ENCODE assay signal across 19 cellular contexts in genomic region chr19:7842661-7843294, GRCh38. TPM values are rescaled to one million over a fixed set of nuclear protein-coding genes. Genes with fewer than 3 reads are reported as not detected.
DNase-seq lines count a peak whose midpoint lies in the region; ATAC-seq, FAIRE-seq and TF ChIP-seq lines count a peak whose summit lies in the region.
"Had no signal": no experiment of that assay in that cellular context is flagged by ENCODE, and none has a peak within 500 bp of the region (broad histone marks: within the 10 kb centered on the region; RNA-seq: fewer than 3 reads in every experiment).

No MANE protein-coding gene starts in this region.

- WGBS in GM12878 (ENCODE audit: insufficient coverage, insufficient replicate concordance, low lambda C conversion rate, missing lambda C conversion rate): 98% methylated on average over 12 of the region's 12 CpGs
- WGBS in trophoblast cell (ENCODE audit: extremely low coverage, insufficient coverage, insufficient read length): 100% methylated on average over 1 of the region's 12 CpGs

- H3K9me3 ChIP-seq in GM12878 (replicated peaks; ENCODE audit: control insufficient read depth, insufficient read depth, low read length) (no peaks in the 10 kb centered on the region; the same call in 2 of the 3 replicates), trophoblast cell (ENCODE audit: insufficient read depth, low read depth, low read length) (peaks cover 9% of the 10 kb centered on the region)
- H3K9me3 ChIP-seq: BLaER1, HAP-1 had no signal

- TF ChIP-seq POLR2A in GM12878 (IDR thresholded peaks at IDR 0.05; ENCODE audit: low read depth, low read length): no peak

- no peak overlapping the region for H3K18ac ChIP-seq in trophoblast cell (ENCODE audit: low read length)

- H3K23ac ChIP-seq in trophoblast cell (ENCODE audit: low read length): peak overlapping the region; percentile 13

- H3K4me2 ChIP-seq in GM12878 (ENCODE audit: control insufficient read depth, insufficient read depth): no peak overlapping the region
- H3K4me2 ChIP-seq in trophoblast cell (ENCODE audit: low read length): no peak overlapping the region
- H3K4me2 ChIP-seq: BLaER1 had no signal

- H4K12ac ChIP-seq in trophoblast cell (ENCODE audit: low read depth, low read length): no peak overlapping the region

- H2BK120ac ChIP-seq in trophoblast cell (ENCODE audit: insufficient read depth, low read length, poor library complexity): no peak overlapping the region

- H3K79me1 ChIP-seq in trophoblast cell (ENCODE audit: low read length): no peaks in the 10 kb centered on the region

- TF ChIP-seq CTCF in GM12878 (IDR thresholded peaks at IDR 0.05 in 2 of 3, conservative IDR thresholded peaks at IDR 0.05 in 1 of 3; ENCODE audit: control insufficient read depth in 2 of 3, extremely low read depth in 1 of 3, insufficient read depth in 1 of 3, low read depth in 3 of 3, low read length in 3 of 3): no peak

- H3K4me3 ChIP-seq in GM12878: no peak overlapping the region
- peak overlapping the region; percentile 30 for H3K4me3 ChIP-seq in trophoblast cell (ENCODE audit: low read depth, low read length)
- H3K4me3 ChIP-seq: BLaER1, HAP-1 had no signal

- no TSS peak for BruUV-seq in GM12878 (replicated peaks; lab: Mats Ljungman, UMichigan)

- intact Hi-C loops in left ventricle myocardium superior (cut with micrococcal nuclease): no loop called here
- intact Hi-C loops in Right ventricle myocardium inferior (cut with DNase I): no loop called here
- intact Hi-C loops in GM12878 (cut with micrococcal nuclease; ENCODE audit: unreplicated experiment): no loop called here

- no peak overlapping the region for H3K27ac ChIP-seq in GM12878 (ENCODE audit: control insufficient read depth, insufficient read depth)
- H3K27ac ChIP-seq in trophoblast cell (ENCODE audit: low read depth, low read length): no peak overlapping the region
- H3K27ac ChIP-seq: 22Rv1, BLaER1 had no signal

- no peak overlapping the region for H2BK12ac ChIP-seq in trophoblast cell (ENCODE audit: low read length)

- RAD21 ChIA-PET in GM12878 (lab: Charles Lee; ENCODE audit: unreplicated experiment): no interaction called here

- H3K4ac ChIP-seq in trophoblast cell (ENCODE audit: low read depth, low read length): no peak overlapping the region

- H3K4me1 ChIP-seq in GM12878 (ENCODE audit: control insufficient read depth, insufficient read depth, low read length) (peaks cover 3% of the 10 kb centered on the region; the same call in 1 of the 2 replicates), trophoblast cell (ENCODE audit: control insufficient read depth in 1 of 2, insufficient read depth in 2 of 2, low read length in 2 of 2) (no peaks in the 10 kb centered on the region)
- H3K4me1 ChIP-seq: HAP-1 had no signal

- no peak for TF ChIP-seq EP300 in GM12878 (IDR thresholded peaks at IDR 0.05; ENCODE audit: borderline replicate concordance in 1 of 2, control insufficient read depth in 1 of 2, low read depth in 2 of 2, low read length in 2 of 2)

- H4K91ac ChIP-seq in trophoblast cell (ENCODE audit: low read depth, low read length): no peak overlapping the region

- CTCF ChIA-PET in HEK293T (lab: Yijun Ruan, JAX) (no interaction called here), GM12878 (lab: Yijun Ruan, JAX) (no interaction called here)

- peak; percentile 2 for DNase-seq in left ventricle myocardium superior
- DNase-seq in Right ventricle myocardium inferior (ENCODE audit: missing footprints): no peak
- no peak for DNase-seq in HEK293T (ENCODE audit: extremely low spot score)
- no peak for DNase-seq in GM12878 (ENCODE audit: low read depth, low spot score)
- DNase-seq in trophoblast cell: no peak
- DNase-seq in globus pallidus (ENCODE audit: low spot score): no peak
- DNase-seq in H4 (ENCODE audit: low spot score): no peak
- DNase-seq: CD4-positive, alpha-beta memory T cell; DMS79 treated with DMSO at 0.1 percent for 48 hours; GF-D8; GOT3; HFFc6 had no signal

- H2BK5ac ChIP-seq in trophoblast cell (ENCODE audit: low read depth, low read length, poor library complexity): no peak overlapping the region

- H3K9ac ChIP-seq in GM12878 (ENCODE audit: control insufficient read depth, insufficient read depth, low read length): no peak overlapping the region
- no peak overlapping the region for H3K9ac ChIP-seq in trophoblast cell (ENCODE audit: low read length)
- H3K9ac ChIP-seq: BLaER1 had no signal

- no peak overlapping the region for H3K14ac ChIP-seq in trophoblast cell (ENCODE audit: low read length)

- no peak overlapping the region for H2AFZ ChIP-seq in GM12878 (ENCODE audit: control insufficient read depth, low read depth, low read length)
- no peak overlapping the region for H2AFZ ChIP-seq in trophoblast cell (ENCODE audit: insufficient read depth, low read length, poor library complexity)

- H3K27me3 ChIP-seq in GM12878 (replicated peaks in 1 of 2; ENCODE audit: control insufficient read depth in 2 of 2, insufficient read depth in 2 of 2, low read length in 1 of 2) (no peaks in the 10 kb centered on the region), trophoblast cell (ENCODE audit: insufficient read depth, low read length) (no peaks in the 10 kb centered on the region)
- H3K27me3 ChIP-seq: BLaER1 had no signal

- POLR2A ChIA-PET in HEK293T (lab: Yijun Ruan, JAX): no interaction called here
- POLR2A ChIA-PET in GM12878 (lab: Charles Lee): no interaction called here

- ATAC-seq in left ventricle myocardium superior (no peak), Right ventricle myocardium inferior (no peak), GM12878 (no peak), GM21360 (IDR thresholded peaks at IDR 0.05; ENCODE audit: unreplicated experiment) (no peak)

- no peak overlapping the region for H2AK5ac ChIP-seq in trophoblast cell (ENCODE audit: low read length)

- in situ Hi-C loops in GM12878 (cut with MboI): no loop called here

- TF ChIP-seq RAD21 in GM12878 (IDR thresholded peaks at IDR 0.05; ENCODE audit: insufficient read depth, low read depth, low read length): no peak

- SMC1A ChIA-PET in GM12878 (lab: Charles Lee; ENCODE audit: uncharacterized antibody, unreplicated experiment): no interaction called here

- no peak overlapping the region for H4K8ac ChIP-seq in trophoblast cell (ENCODE audit: low read depth, low read length)

- no peaks in the 10 kb centered on the region for H4K20me1 ChIP-seq in GM12878 (ENCODE audit: control insufficient read depth, insufficient read depth)

- FAIRE-seq in GM12878 (lab: Jason Lieb, UNC): peak; percentile 65
- FAIRE-seq: GM18507 had no signal

- H3K36me3 ChIP-seq in GM12878 (ENCODE audit: control insufficient read depth in 2 of 2, insufficient read depth in 2 of 2, low read length in 1 of 2) (no peaks in the 10 kb centered on the region), trophoblast cell (ENCODE audit: control insufficient read depth in 1 of 2, insufficient read depth in 2 of 2, low read length in 2 of 2) (no peaks in the 10 kb centered on the region)
- H3K36me3 ChIP-seq: BLaER1, HAP-1 had no signal

- no peaks in the 10 kb centered on the region for H3K79me2 ChIP-seq in GM12878 (ENCODE audit: control insufficient read depth, insufficient read depth, low read length)
- no peaks in the 10 kb centered on the region for H3K79me2 ChIP-seq in trophoblast cell (ENCODE audit: control insufficient read depth, insufficient read depth, low read length, poor library complexity)

RNA-seq across cellular contexts. Expression of gene EVI5L, which starts 12.8 kb away (rescaled TPM):
- total RNA-seq in left ventricle myocardium superior: 23.5 TPM
- total RNA-seq in Right ventricle myocardium inferior: 21.5 TPM
- total RNA-seq in GM12878 (2013; cell fraction: nucleolus; rRNA removed): 11.0 and 11.1 TPM in 2 replicates
- total RNA-seq in GM12878 (2014; rRNA removed): 8.2 and 8.8 TPM in 2 replicates
- 5.7 and 6.4 TPM in 2 replicates for total RNA-seq in GM12878 (2014; rRNA removed; fragmentation: Illumina TruSeq; extraction: Trizol)
- 11.6 and 13.8 TPM in 2 replicates for total RNA-seq in GM12878 (2021)
- 2.1 TPM for polyA plus RNA-seq in GM12878 (2011; ENCODE audit: low read depth)
- 1.9 and 4.3 TPM in 2 replicates for polyA plus RNA-seq in GM12878 (2011; rRNA removed)
- polyA plus RNA-seq in GM12878 (2011; cell fraction: cytosol; rRNA removed): 7.1 and 7.3 TPM in 2 replicates
- polyA plus RNA-seq in GM12878 (2011; cell fraction: nucleus; rRNA removed): 7.9 and 9.6 TPM in 2 replicates
- 5.7 and 6.0 TPM in 2 replicates for polyA plus RNA-seq in GM12878 (2012)
- polyA plus RNA-seq in GM12878 (2014; fragmentation: Illumina TruSeq; extraction: Trizol): 3.4 and 5.5 TPM in 2 replicates
- polyA plus RNA-seq in GM12878 (2014; fragmentation: Nextera tagmentation; extraction: Ambion mirVana): under 1 TPM; 0.23 to 0.33 TPM
- polyA plus RNA-seq in GM12878 (2014; rRNA removed): 10.4 and 10.8 TPM in 2 replicates
- polyA plus RNA-seq in GM12878 (2016; fragmentation: Nextera tagmentation; extraction: Ambion mirVana): 1 to 10 TPM; 2.0 to 4.6 TPM
- polyA minus RNA-seq in GM12878 (2011; rRNA and poly(A)+ RNA removed): 4.2 and 12.3 TPM in 2 replicates
- polyA minus RNA-seq in GM12878 (2011; cell fraction: cytosol; rRNA and poly(A)+ RNA removed): 1.3 and 2.2 TPM in 2 replicates
- 4.1 and 6.5 TPM in 2 replicates for polyA minus RNA-seq in GM12878 (2011; cell fraction: nucleus; rRNA and poly(A)+ RNA removed)
- polyA plus RNA-seq in trophoblast cell (2013): 7.0 and 7.3 TPM in 2 replicates
- total RNA-seq in H4 (2014; rRNA removed; shearing (Covaris generic)): 7.9 and 12.6 TPM in 2 replicates

RNA-seq across cellular contexts. Expression of gene PRR36, which starts 31.4 kb away (rescaled TPM):
- total RNA-seq in left ventricle myocardium superior (0.15 TPM), Right ventricle myocardium inferior (not detected), GM12878 (2014; rRNA removed) (not detected in 2 replicates), GM12878 (2014; rRNA removed; fragmentation: Illumina TruSeq; extraction: Trizol) (not detected in 2 replicates), GM12878 (2021) (0.11 TPM in 1 of 2 replicates, not detected in the other)
- total RNA-seq in GM12878 (2013; cell fraction: nucleolus; rRNA removed): not detected in 2 replicates
- polyA plus RNA-seq in GM12878 (2011; ENCODE audit: low read depth): not detected
- polyA plus RNA-seq in GM12878 (2011; rRNA removed) (not detected in 2 replicates), GM12878 (2014; fragmentation: Illumina TruSeq; extraction: Trizol) (not detected in 2 replicates), GM12878 (2014; fragmentation: Nextera tagmentation; extraction: Ambion mirVana) (not detected), GM12878 (2014; rRNA removed) (0.04 TPM in 1 of 2 replicates, not detected in the other), GM12878 (2016; fragmentation: Nextera tagmentation; extraction: Ambion mirVana) (not detected)
- not detected in 2 replicates for polyA plus RNA-seq in GM12878 (2011; cell fraction: cytosol; rRNA removed)
- 0.03 TPM in 1 of 2 replicates, not detected in the other for polyA plus RNA-seq in GM12878 (2011; cell fraction: nucleus; rRNA removed)
- 0.08 and 0.14 TPM in 2 replicates for polyA plus RNA-seq in GM12878 (2012)
- polyA minus RNA-seq in GM12878 (2011; rRNA and poly(A)+ RNA removed): not detected in 2 replicates
- not detected in 2 replicates for polyA minus RNA-seq in GM12878 (2011; cell fraction: cytosol; rRNA and poly(A)+ RNA removed)
- not detected in 2 replicates for polyA minus RNA-seq in GM12878 (2011; cell fraction: nucleus; rRNA and poly(A)+ RNA removed)
- polyA plus RNA-seq in trophoblast cell (2013): 0.94 and 1.00 TPM in 2 replicates
- 0.04 TPM in 1 of 2 replicates, not detected in the other for total RNA-seq in H4 (2014; rRNA removed; shearing (Covaris generic))
- polyA plus RNA-seq: AG04450, CD14-positive monocyte had no signal

RNA-seq across cellular contexts. Expression of gene LRRC8E, which starts 45.5 kb away (rescaled TPM):
- total RNA-seq in left ventricle myocardium superior: 3.1 TPM
- 2.5 TPM for total RNA-seq in Right ventricle myocardium inferior
- not detected in 2 replicates for total RNA-seq in GM12878 (2013; cell fraction: nucleolus; rRNA removed)
- not detected in 2 replicates for total RNA-seq in GM12878 (2014; rRNA removed)
- total RNA-seq in GM12878 (2014; rRNA removed; fragmentation: Illumina TruSeq; extraction: Trizol): not detected in 2 replicates
- total RNA-seq in GM12878 (2021): 0.16 TPM in 1 of 2 replicates, not detected in the other
- polyA plus RNA-seq in GM12878 (2011; ENCODE audit: low read depth): 0.05 TPM
- 0.04 TPM in 1 of 2 replicates, not detected in the other for polyA plus RNA-seq in GM12878 (2011; rRNA removed)
- not detected in 2 replicates for polyA plus RNA-seq in GM12878 (2011; cell fraction: cytosol; rRNA removed)
- polyA plus RNA-seq in GM12878 (2011; cell fraction: nucleus; rRNA removed): not detected in 2 replicates
- 0.20 TPM in 1 of 2 replicates, not detected in the other for polyA plus RNA-seq in GM12878 (2012)
- polyA plus RNA-seq in GM12878 (2014; fragmentation: Illumina TruSeq; extraction: Trizol): not detected in 2 replicates
- not detected for polyA plus RNA-seq in GM12878 (2014; fragmentation: Nextera tagmentation; extraction: Ambion mirVana)
- 0.11 and 0.32 TPM in 2 replicates for polyA plus RNA-seq in GM12878 (2014; rRNA removed)
- under 1 TPM in 1 of 2 experiments, not detected in 1; 0.25 TPM for polyA plus RNA-seq in GM12878 (2016; fragmentation: Nextera tagmentation; extraction: Ambion mirVana)
- polyA minus RNA-seq in GM12878 (2011; rRNA and poly(A)+ RNA removed): not detected in 2 replicates
- polyA minus RNA-seq in GM12878 (2011; cell fraction: cytosol; rRNA and poly(A)+ RNA removed): not detected in 2 replicates
- 0.10 and 1.1 TPM in 2 replicates for polyA minus RNA-seq in GM12878 (2011; cell fraction: nucleus; rRNA and poly(A)+ RNA removed)
- polyA plus RNA-seq in trophoblast cell (2013): 2.3 and 2.4 TPM in 2 replicates
- 2.4 and 2.6 TPM in 2 replicates for total RNA-seq in H4 (2014; rRNA removed; shearing (Covaris generic))
- total RNA-seq: CD4-positive, alpha-beta memory T cell had no signal
- polyA plus RNA-seq: CD14-positive monocyte; CD4-positive, alpha-beta memory T cell had no signal
